In genomic region chr11:112163875-112164521, GRCh38 we compare ENCODE assay signal across 8 cellular contexts. TPM values are rescaled to one million over a fixed set of nuclear protein-coding genes. Genes with fewer than 3 reads are reported as not detected.
DNase-seq lines count a peak whose midpoint lies in the region; ATAC-seq, FAIRE-seq and TF ChIP-seq lines count a peak whose summit lies in the region.

TSS of gene IL18 (minus strand) at chr11:112164094. CDS start at chr11:112155053, 9,041 bp downstream.

- FAIRE-seq in H54 (lab: Jason Lieb, UNC) = peak; percentile 53

- no peaks in the 10 kb centered on the region for H3K27me3 ChIP-seq in psoas muscle (ENCODE audit: insufficient read depth in 3 of 3, low read length in 2 of 3)

- no peak for TF ChIP-seq CTCF in psoas muscle (IDR thresholded peaks at IDR 0.05)

- peaks cover 0 to 1% of the 10 kb centered on the region in 2 donors for H3K36me3 ChIP-seq in psoas muscle (ENCODE audit: insufficient read depth in 1 of 2, low read depth in 1 of 2)

- ATAC-seq in psoas muscle (peak; percentile 81 to 93 (median 90)), HG02678 (IDR thresholded peaks at IDR 0.05; ENCODE audit: unreplicated experiment) (no peak), HG02981 (IDR thresholded peaks at IDR 0.05; ENCODE audit: unreplicated experiment) (no peak)

- no peaks in the 10 kb centered on the region for H3K9me3 ChIP-seq in psoas muscle

- H3K4me1 ChIP-seq in psoas muscle = peaks cover 27% of the 10 kb centered on the region

- DNase-seq in H54 (ENCODE audit: insufficient read length, low spot score) (peak; percentile 37), SKM-1 treated with dmso at 0.1 percent for 144 hours (lab: John Stamatoyannopoulos, UW; ENCODE audit: unreplicated experiment) (peak; percentile 49), cardiac septum (ENCODE audit: low spot score) (peak; percentile 79), psoas muscle (peak; percentile 47 to 79), DMS114 treated with DMSO at 0.1 percent for 48 hours (lab: John Stamatoyannopoulos, UW; ENCODE audit: unreplicated experiment) (no peak), NCI-H1092 treated with DMSO at 0.1 percent for 48 hours (lab: John Stamatoyannopoulos, UW) (no peak)

- peak; percentile 52; the same call in 1 of the 2 replicates for TF ChIP-seq POLR2A in H54 (IDR thresholded peaks at IDR 0.05; ENCODE audit: low read depth, low read length)

- peak within 1 kb of the TSS; percentile 69 for H3K4me3 ChIP-seq in psoas muscle

- intact Hi-C loops in cardiac septum (cut with DNase I) = no loop called here
- intact Hi-C loops in psoas muscle (cut with DNase I) = loop anchor here in 1 of 2 donors (5.0 kb wide), 1 partner anchor 42 kb away; no protein-coding TSS in a partner anchor

- peak within 1 kb of the TSS; percentile 82 for H3K27ac ChIP-seq in psoas muscle

- whole genome bisulfite sequencing in psoas muscle, 3 donors = 34 to 51% (median 38%) methylated on average over 12 of the region's 12 CpGs

RNA-seq across cellular contexts. Expression of gene IL18, which starts in this region (rescaled TPM):
- 0.70 TPM for total RNA-seq in cardiac septum
- total RNA-seq in psoas muscle = 10 to 100 TPM in 2 of 4 donors, 1 to 10 TPM in 2; 3.0 to 66.4 (median 10.4) TPM
- polyA plus RNA-seq in psoas muscle = 10 to 100 TPM in 1 of 3 donors, 1 to 10 TPM in 1, under 1 TPM in 1; 0.86 to 13.0 (median 1.2) TPM

Comparison
In these comparisons a context has a peak if more than half of its experiments do, and no peak if none do; other contexts are left out.
1. Peak in DNase-seq in cardiac septum; RNA of the gene not detected or under 1 TPM.
2. DNase-seq: peak in H54 (single experiment), SKM-1 treated with dmso at 0.1 percent for 144 hours (single experiment) and psoas muscle (2 of 2); none in DMS114 treated with DMSO at 0.1 percent for 48 hours (single experiment) and NCI-H1092 treated with DMSO at 0.1 percent for 48 hours (single experiment).
3. ATAC-seq: peak in psoas muscle (4 of 4); none in HG02678 (single experiment) and HG02981 (single experiment).